16 cellular contexts compared by ENCODE assay signal in genomic region chr6:147950623-147950987, GRCh38.
A peak's percentile ranks its signal among the peaks of the same experiment; 100 is the strongest.
DNase-seq lines count a peak whose midpoint lies in the region; ATAC-seq and TF ChIP-seq lines count a peak whose summit lies in the region.
"Had no signal": no experiment of that assay in that cellular context is flagged by ENCODE, and none has a peak within 500 bp of the region (broad histone marks: within the 10 kb centered on the region; RNA-seq: fewer than 3 reads in every experiment).

No MANE protein-coding gene starts in this region.

- DNase-seq in RWPE1 (ENCODE audit: low spot score) (no peak), epithelial cell of esophagus (ENCODE audit: low read depth) (peak; percentile 27), medulla oblongata (ENCODE audit: extremely low spot score) (peak; percentile 15), testis (peak; percentile 20), 8988T (no peak), AG20443 (ENCODE audit: low spot score) (no peak), WTC11 (ENCODE audit: low spot score) (no peak)
- no peak for DNase-seq in activated CD8-positive, alpha-beta memory T cell treated with anti-CD3 and anti-CD28 coated beads for 24 hours
- DNase-seq: activated CD8-positive, alpha-beta memory T cell treated with anti-CD3 and anti-CD28 coated beads, Interleukin-2, amount 10 ng/mL, durations not matched to agents 7 days and 5 days; Caco-2; NCI-H446; PC-9; stimulated activated CD4-positive, alpha-beta T cell treated with anti-CD3 and anti-CD28 coated beads, Interleukin-4, amount 100 ng/mL, for 1 hour; T-helper 9 cell had no signal

- ATAC-seq in WTC11: no peak
- ATAC-seq: activated CD8-positive, alpha-beta memory T cell treated with anti-CD3 and anti-CD28 coated beads, Interleukin-2, amount 10 ng/mL, durations not matched to agents 7 days and 5 days had no signal

- CTCF ChIA-PET in RWPE1 (lab: Yijun Ruan, JAX) (interaction anchor here (0.7 kb wide), 1 partner anchor 194 kb away, joined by 3 read pairs; no protein-coding TSS in a partner anchor), WTC11 (lab: Charles Lee) (interaction anchor here (0.8 kb wide), 1 partner anchor 444 kb away, joined by 4 read pairs; no protein-coding TSS in a partner anchor)

- H3K27me3 Mint-ChIP-seq in WTC11 (ENCODE audit: low read depth): no peaks in the 10 kb centered on the region
- H3K27me3 Mint-ChIP-seq: activated CD8-positive, alpha-beta memory T cell treated with anti-CD3 and anti-CD28 coated beads, Interleukin-2, amount 10 ng/mL, durations not matched to agents 7 days and 5 days; stimulated activated naive CD8-positive, alpha-beta T cell treated with anti-CD3 and anti-CD28 coated beads, Interleukin-15, Interleukin-2, amounts not matched to agents 100 ng/mL and 50 ng/mL, for 24 hours had no signal

- intact Hi-C loops in testis (cut with DNase I; ENCODE audit: low total_unique reads): no loop called here

- peaks cover 6% of the 10 kb centered on the region for H3K36me3 Mint-ChIP-seq in WTC11
- H3K36me3 Mint-ChIP-seq: activated CD8-positive, alpha-beta memory T cell treated with anti-CD3 and anti-CD28 coated beads, Interleukin-2, amount 10 ng/mL, durations not matched to agents 7 days and 5 days had no signal

- no peak overlapping the region for H3K27ac Mint-ChIP-seq in WTC11
- H3K27ac Mint-ChIP-seq: activated CD8-positive, alpha-beta memory T cell treated with anti-CD3 and anti-CD28 coated beads, Interleukin-2, amount 10 ng/mL, durations not matched to agents 7 days and 5 days; stimulated activated naive CD8-positive, alpha-beta T cell treated with anti-CD3 and anti-CD28 coated beads, Interleukin-15, Interleukin-2, amounts not matched to agents 100 ng/mL and 50 ng/mL, for 24 hours had no signal

- H3K4me1 ChIP-seq in testis: peaks cover 4% of the 10 kb centered on the region
- H3K4me1 ChIP-seq: Caco-2 had no signal

- H3K9me3 Mint-ChIP-seq in WTC11: peaks cover 8% of the 10 kb centered on the region

- H3K4me1 Mint-ChIP-seq in WTC11: no peaks in the 10 kb centered on the region
- H3K4me1 Mint-ChIP-seq: activated CD8-positive, alpha-beta memory T cell treated with anti-CD3 and anti-CD28 coated beads, Interleukin-2, amount 10 ng/mL, durations not matched to agents 7 days and 5 days had no signal

- no peak for TF ChIP-seq POLR2A in testis (IDR thresholded peaks at IDR 0.05)

- no peak overlapping the region for H3K4me3 Mint-ChIP-seq in WTC11
- H3K4me3 Mint-ChIP-seq: activated CD8-positive, alpha-beta memory T cell treated with anti-CD3 and anti-CD28 coated beads, Interleukin-2, amount 10 ng/mL, durations not matched to agents 7 days and 5 days; stimulated activated naive CD8-positive, alpha-beta T cell treated with anti-CD3 and anti-CD28 coated beads, Interleukin-15, Interleukin-2, amounts not matched to agents 100 ng/mL and 50 ng/mL, for 24 hours had no signal

- H3K27me3 ChIP-seq in testis: no peaks in the 10 kb centered on the region

- H3K36me3 ChIP-seq in testis (ENCODE audit: low read depth, missing control alignments): no peaks in the 10 kb centered on the region

- TF ChIP-seq CTCF in RWPE1 (conservative IDR thresholded peaks at IDR 0.05; ENCODE audit: low read depth): no peak
- no peak for TF ChIP-seq CTCF in epithelial cell of esophagus (IDR thresholded peaks at IDR 0.05; ENCODE audit: insufficient read depth, low read depth, low read length, missing control alignments)
- TF ChIP-seq CTCF in testis (IDR thresholded peaks at IDR 0.05): no peak
- no peak for TF ChIP-seq CTCF in WTC11 (IDR thresholded peaks at IDR 0.05)

- peak overlapping the region; percentile 55 for H3K27ac ChIP-seq in RWPE1
- no peak overlapping the region for H3K27ac ChIP-seq in testis
- H3K27ac ChIP-seq: HL-60, PC-9 had no signal

- H3K9me3 ChIP-seq in testis: no peaks in the 10 kb centered on the region
- H3K9me3 ChIP-seq: Caco-2 had no signal

- POLR2A ChIA-PET in RWPE1 (lab: Yijun Ruan, JAX; ENCODE audit: low non-redundant PET) (no interaction called here), WTC11 (lab: Charles Lee) (no interaction called here)

- no peak overlapping the region for H3K4me3 ChIP-seq in epithelial cell of esophagus (ENCODE audit: low read length)
- peak overlapping the region in 1 of 2 donors; percentile 12 for H3K4me3 ChIP-seq in testis
- H3K4me3 ChIP-seq: PC-9 had no signal

- WGBS in testis, 2 donors: 6 to 23% methylated on average over 4 to 5 of the region's 5 CpGs

TF ChIP-seq in WTC11, 78 proteins besides CTCF, POLR2A, EP300 and RAD21:
- TF ChIP-seq TP53 (CRISPR knock-in tag; IDR thresholded peaks at IDR 0.05) (no peak), AFF4 (CRISPR knock-in tag; IDR thresholded peaks at IDR 0.05; ENCODE audit: borderline replicate concordance) (no peak), NR3C1 (CRISPR knock-in tag; conservative IDR thresholded peaks at IDR 0.05; ENCODE audit: low read depth) (no peak), NR1H2 (CRISPR knock-in tag; IDR thresholded peaks at IDR 0.05) (no peak)

Comparison
In these comparisons a context has a peak if more than half of its experiments do, and no peak if none do; other contexts are left out.
1. DNase-seq: peak in epithelial cell of esophagus (single experiment), medulla oblongata (single experiment) and testis (single experiment); none in RWPE1 (single experiment), 8988T (single experiment), activated CD8-positive, alpha-beta memory T cell treated with anti-CD3 and anti-CD28 coated beads for 24 hours (single experiment), AG20443 (single experiment) and WTC11 (single experiment).